ENCODE assay signal across 23 cellular contexts in genomic region chr9:81499571-81499970, GRCh38.
DNase-seq lines count a peak whose midpoint lies in the region; ATAC-seq and TF ChIP-seq lines count a peak whose summit lies in the region.
"Had no signal": no experiment of that assay in that cellular context is flagged by ENCODE, and none has a peak within 500 bp of the region (broad histone marks: within the 10 kb centered on the region; RNA-seq: fewer than 3 reads in every experiment).

No MANE protein-coding gene starts in this region.

- H3K4me1 Mint-ChIP-seq in brain, result peaks cover 10% of the 10 kb centered on the region
- peaks cover 30% of the 10 kb centered on the region for H3K4me1 Mint-ChIP-seq in nephron

- H3K27me3 Mint-ChIP-seq in brain (peaks cover 3% of the 10 kb centered on the region), nephron (ENCODE audit: low read depth) (peaks cover 4% of the 10 kb centered on the region)

- H3K36me3 Mint-ChIP-seq in brain, result no peaks in the 10 kb centered on the region
- H3K36me3 Mint-ChIP-seq in nephron (ENCODE audit: low read depth), result no peaks in the 10 kb centered on the region

- H3K27ac Mint-ChIP-seq in brain, result peak overlapping the region in 3 of 5 experiments; percentile 40 to 79 (median 76)
- peak overlapping the region in 2 of 3 experiments; percentile 66 for H3K27ac Mint-ChIP-seq in nephron
- H3K27ac Mint-ChIP-seq: activated CD8-positive, alpha-beta T cell treated with anti-CD3 and anti-CD28 coated beads, Interleukin-2, amount 10 ng/mL, durations not matched to agents 7 days and 5 days had no signal

- POLR2A ChIA-PET in A673 (lab: Charles Lee; ENCODE audit: low non-redundant PET), result no interaction called here

- no peaks in the 10 kb centered on the region for H3K36me3 ChIP-seq in ACC112 (ENCODE audit: insufficient read depth, low read length)
- H3K36me3 ChIP-seq in suprapubic skin, result no peaks in the 10 kb centered on the region
- H3K36me3 ChIP-seq in A673 (ENCODE audit: insufficient read depth, low read length, poor library complexity, severe bottlenecking), result no peaks in the 10 kb centered on the region
- H3K36me3 ChIP-seq: BLaER1 had no signal

- H3K4me3 ChIP-seq in ACC112 (ENCODE audit: low read depth, low read length) (no peak overlapping the region), suprapubic skin (no peak overlapping the region), A673 (ENCODE audit: low read depth, low read length, poor library complexity, severe bottlenecking) (no peak overlapping the region)
- H3K4me3 ChIP-seq: BLaER1, GM12878 had no signal

- 71% methylated on average over 2 of the region's 2 CpGs for WGBS in suprapubic skin

- no peak for TF ChIP-seq EP300 in suprapubic skin (IDR thresholded peaks at IDR 0.05)

- no peak for TF ChIP-seq POLR2A in suprapubic skin (IDR thresholded peaks at IDR 0.05)

- no TSS peak for BruUV-seq in A673 (replicated peaks; lab: Mats Ljungman, UMichigan)

- H3K4me1 ChIP-seq in ACC112 (ENCODE audit: control insufficient read depth, insufficient read depth, low read length, unreplicated experiment) (peaks cover 13% of the 10 kb centered on the region), suprapubic skin (peaks cover 8% of the 10 kb centered on the region), A673 (ENCODE audit: insufficient read depth, low read length, poor library complexity, severe bottlenecking) (no peaks in the 10 kb centered on the region)
- H3K4me1 ChIP-seq: BLaER1 had no signal

- H3K4me3 Mint-ChIP-seq in brain, result no peak overlapping the region
- peak overlapping the region in 1 of 3 experiments; percentile 28 for H3K4me3 Mint-ChIP-seq in nephron
- H3K4me3 Mint-ChIP-seq: activated CD8-positive, alpha-beta T cell treated with anti-CD3 and anti-CD28 coated beads, Interleukin-2, amount 10 ng/mL, durations not matched to agents 7 days and 5 days had no signal

- H3K27ac ChIP-seq in ACC112 (ENCODE audit: low read depth, low read length) (peak overlapping the region; percentile 49), suprapubic skin (peak overlapping the region; percentile 26), A673 (ENCODE audit: low read depth, low read length, poor library complexity, severe bottlenecking) (no peak overlapping the region)
- H3K27ac ChIP-seq: BLaER1 had no signal

- H3K27me3 ChIP-seq in ACC112 (ENCODE audit: insufficient read depth, low read length), result peaks cover 8% of the 10 kb centered on the region
- no peaks in the 10 kb centered on the region for H3K27me3 ChIP-seq in suprapubic skin
- no peaks in the 10 kb centered on the region for H3K27me3 ChIP-seq in A673 (replicated peaks; ENCODE audit: insufficient read depth, low read depth, low read length, poor library complexity)
- H3K27me3 ChIP-seq: BLaER1 had no signal

- no peak for DNase-seq in suprapubic skin (ENCODE audit: low spot score in 2 of 2)
- DNase-seq in NCI-H2107 treated with DMSO at 0.1 percent for 48 hours (lab: John Stamatoyannopoulos, UW; ENCODE audit: unreplicated experiment), result no peak
- DNase-seq in A673 (ENCODE audit: low spot score), result no peak
- no peak for DNase-seq in effector CD4-positive, alpha-beta T cell
- DNase-seq: activated CD8-positive, alpha-beta T cell treated with anti-CD3 and anti-CD28 coated beads, Interleukin-2, amount 10 ng/mL, durations not matched to agents 7 days and 5 days; activated naive CD4-positive, alpha-beta T cell treated with Interleukin-2 at 50 U/mL for 16 hours; activated T-cell treated with anti-CD3 and anti-CD28 coated beads, Interleukin-2, amount 50 U/mL, for 1 hour; central memory CD4-positive, alpha-beta T cell; COR-L47; DMS79; Karpas-422; kidney; mammary epithelial cell; NCI-H2029; NCI-H774; stimulated activated CD4-positive, alpha-beta T cell treated with anti-CD3 and anti-CD28 coated beads, Interleukin-15, amount 100 ng/mL, for 24 hours; SW 1271 had no signal

- no peaks in the 10 kb centered on the region for H3K79me2 ChIP-seq in ACC112 (ENCODE audit: control insufficient read depth, insufficient read depth, low read length, unreplicated experiment)

- intact Hi-C loops in A673 (cut with micrococcal nuclease; ENCODE audit: unreplicated experiment), result no loop called here

- H3K9me3 ChIP-seq in suprapubic skin (no peaks in the 10 kb centered on the region), A673 (ENCODE audit: low read depth, low read length, poor library complexity, severe bottlenecking) (no peaks in the 10 kb centered on the region)
- H3K9me3 ChIP-seq: BLaER1 had no signal

- CTCF ChIA-PET in A673 (lab: Charles Lee), result no interaction called here

- H2AFZ ChIP-seq in ACC112 (ENCODE audit: low read length, unreplicated experiment), result no peak overlapping the region

- TF ChIP-seq CTCF in brain (conservative IDR thresholded peaks at IDR 0.05) (no peak), nephron (IDR thresholded peaks at IDR 0.05; ENCODE audit: unreplicated experiment in 3 of 3) (no peak), suprapubic skin (IDR thresholded peaks at IDR 0.05) (no peak), A673 (conservative IDR thresholded peaks at IDR 0.05; ENCODE audit: low read depth, low read length) (no peak)

- peaks cover 0 to 5% (median 0%) of the 10 kb centered on the region in 5 experiments for H3K9me3 Mint-ChIP-seq in brain
- H3K9me3 Mint-ChIP-seq in nephron, result no peaks in the 10 kb centered on the region

- ATAC-seq in HG02981 (IDR thresholded peaks at IDR 0.05; ENCODE audit: unreplicated experiment), result no peak
- ATAC-seq: activated CD8-positive, alpha-beta T cell treated with anti-CD3 and anti-CD28 coated beads, Interleukin-2, amount 10 ng/mL, durations not matched to agents 7 days and 5 days; GM12878 had no signal
